ENCODE assay signal across 8 cellular contexts in genomic region chr5:78483809-78484521, GRCh38.
DNase-seq lines count a peak whose midpoint lies in the region; ATAC-seq, FAIRE-seq and TF ChIP-seq lines count a peak whose summit lies in the region.

No MANE protein-coding gene starts in this region.

- H3K27ac ChIP-seq in HL-60 (replicated peaks) (peak overlapping the region; percentile 80), GM12878 (ENCODE audit: control insufficient read depth, insufficient read depth) (peak overlapping the region; percentile 28; the same call in 1 of the 2 replicates), neutrophil (peak overlapping the region; percentile 84)

- TF ChIP-seq EP300 in GM12878 (IDR thresholded peaks at IDR 0.05; ENCODE audit: borderline replicate concordance in 1 of 2, control insufficient read depth in 1 of 2, low read depth in 2 of 2, low read length in 2 of 2): 0 out of 4 replicates have a peak, but pooled peaks of 1 of the 2 experiments have one; percentile 24

- CTCF ChIA-PET in GM12878 (lab: Yijun Ruan, JAX): interaction anchor here (0.9 to 3.0 kb wide), 7 partner anchors 11 to 537 kb away, joined by 3 to 15 read pairs (median 4); no protein-coding TSS in a partner anchor

- peak overlapping the region in 1 of 2 donors; percentile 63 for H3K27ac Mint-ChIP-seq in stimulated activated naive CD8-positive, alpha-beta T cell treated with anti-CD3 and anti-CD28 coated beads, Interleukin-15, amount 100 ng/mL, for 72 hours

- peaks cover 8 to 22% of the 10 kb centered on the region in 2 experiments; a peak in 3 of 4 replicates for H3K36me3 ChIP-seq in GM12878 (ENCODE audit: control insufficient read depth in 2 of 2, insufficient read depth in 2 of 2, low read length in 1 of 2)
- no peaks in the 10 kb centered on the region for H3K36me3 ChIP-seq in neutrophil

- H2AFZ ChIP-seq in GM12878 (ENCODE audit: control insufficient read depth, low read depth, low read length): no peak overlapping the region

- DNase-seq in stimulated activated naive CD8-positive, alpha-beta T cell treated with anti-CD3 and anti-CD28 coated beads, Interleukin-15, Interleukin-2, amounts not matched to agents 100 U/mL and 50 U/mL, for 24 hours: no peak
- no peak for DNase-seq in stimulated activated naive CD8-positive, alpha-beta T cell treated with anti-CD3 and anti-CD28 coated beads, Interleukin-15, amount 100 ng/mL, for 72 hours
- DNase-seq in HL-60 (ENCODE audit: low read depth in 1 of 2, low spot score in 1 of 2) (peak; percentile 59 to 81), GM12878 (ENCODE audit: low read depth, low spot score) (peak; percentile 69), NCI-H524 treated with DMSO at 0.1 percent for 48 hours (lab: John Stamatoyannopoulos, UW) (no peak)
- no peak for DNase-seq in activated CD4-positive, CD25-positive, alpha-beta regulatory T cell treated with anti-CD3 and anti-CD28 coated beads, Interleukin-2, amount 50 U/mL, for 72 hours
- DNase-seq in stimulated activated CD4-positive, alpha-beta T cell treated with anti-CD3 and anti-CD28 coated beads, Interleukin-15, amount 100 ng/mL, for 24 hours: no peak

- POLR2A ChIA-PET in GM12878 (lab: Charles Lee): interaction anchor here (1.5 kb wide), 1 partner anchor 61 kb away, joined by 3 read pairs; no protein-coding TSS in a partner anchor

- H3K9ac ChIP-seq in GM12878 (ENCODE audit: control insufficient read depth, insufficient read depth, low read length): no peak overlapping the region

- SMC1A ChIA-PET in GM12878 (lab: Charles Lee; ENCODE audit: uncharacterized antibody, unreplicated experiment): interaction anchor here (0.8 to 3.7 kb wide), 12 partner anchors 8 to 416 kb away, joined by 3 to 16 read pairs (median 6); no protein-coding TSS in a partner anchor

- FAIRE-seq in GM12878 (lab: Jason Lieb, UNC): peak; percentile 88

- in situ Hi-C loops in GM12878 (cut with MboI): no loop called here

- intact Hi-C loops in GM12878 (cut with micrococcal nuclease; ENCODE audit: unreplicated experiment): no loop called here

- no peaks in the 10 kb centered on the region for H3K9me3 Mint-ChIP-seq in stimulated activated naive CD8-positive, alpha-beta T cell treated with anti-CD3 and anti-CD28 coated beads, Interleukin-15, amount 100 ng/mL, for 72 hours

- BruUV-seq in GM12878 (replicated peaks; lab: Mats Ljungman, UMichigan): no TSS peak

- no peaks in the 10 kb centered on the region for H3K9me3 ChIP-seq in GM12878 (replicated peaks; ENCODE audit: control insufficient read depth, insufficient read depth, low read length)
- no peaks in the 10 kb centered on the region for H3K9me3 ChIP-seq in neutrophil

- 82% methylated on average over 3 of the region's 3 CpGs for WGBS in GM12878 (ENCODE audit: insufficient coverage, insufficient replicate concordance, low lambda C conversion rate, missing lambda C conversion rate)

- H3K4me1 ChIP-seq in GM12878 (ENCODE audit: control insufficient read depth, insufficient read depth, low read length): peaks cover 15% of the 10 kb centered on the region
- H3K4me1 ChIP-seq in neutrophil (ENCODE audit: control insufficient read depth in 1 of 2, insufficient read depth in 1 of 2, low read depth in 1 of 2, low read length in 1 of 2): peaks cover 52 to 65% of the 10 kb centered on the region in 2 experiments

- H3K4me3 Mint-ChIP-seq in stimulated activated naive CD8-positive, alpha-beta T cell treated with anti-CD3 and anti-CD28 coated beads, Interleukin-15, amount 100 ng/mL, for 72 hours: no peak overlapping the region

- H3K27me3 ChIP-seq in HL-60 (ENCODE audit: insufficient read depth, poor library complexity, severe bottlenecking): no peaks in the 10 kb centered on the region
- no peaks in the 10 kb centered on the region for H3K27me3 ChIP-seq in GM12878 (replicated peaks in 1 of 2; ENCODE audit: control insufficient read depth in 2 of 2, insufficient read depth in 2 of 2, low read length in 1 of 2)
- H3K27me3 ChIP-seq in neutrophil: no peaks in the 10 kb centered on the region

- no peak for TF ChIP-seq RAD21 in GM12878 (IDR thresholded peaks at IDR 0.05; ENCODE audit: insufficient read depth, low read depth, low read length)

- ATAC-seq in stimulated activated naive CD8-positive, alpha-beta T cell treated with anti-CD3 and anti-CD28 coated beads, Interleukin-15, Interleukin-2, amounts not matched to agents 100 U/mL and 50 U/mL, for 24 hours: peak; percentile 32
- no peak for ATAC-seq in stimulated activated naive CD8-positive, alpha-beta T cell treated with anti-CD3 and anti-CD28 coated beads, Interleukin-15, amount 100 ng/mL, for 72 hours
- ATAC-seq in GM12878: peak; percentile 97

- no peaks in the 10 kb centered on the region for H3K27me3 Mint-ChIP-seq in stimulated activated naive CD8-positive, alpha-beta T cell treated with anti-CD3 and anti-CD28 coated beads, Interleukin-15, amount 100 ng/mL, for 72 hours

- peak overlapping the region; percentile 59 for H3K4me2 ChIP-seq in GM12878 (ENCODE audit: control insufficient read depth, insufficient read depth)

- H3K4me3 ChIP-seq in HL-60 (replicated peaks; ENCODE audit: insufficient read depth, low read length): no peak overlapping the region
- H3K4me3 ChIP-seq in GM12878: no peak overlapping the region
- peak overlapping the region; percentile 26 to 47 for H3K4me3 ChIP-seq in neutrophil (ENCODE audit: low read depth in 1 of 2, low read length in 1 of 2)

- TF ChIP-seq CTCF in HL-60 (IDR thresholded peaks at IDR 0.05; ENCODE audit: insufficient read depth, low read length) (no peak), GM12878 (IDR thresholded peaks at IDR 0.05 in 2 of 3, conservative IDR thresholded peaks at IDR 0.05 in 1 of 3; ENCODE audit: control insufficient read depth in 2 of 3, extremely low read depth in 1 of 3, insufficient read depth in 1 of 3, low read depth in 3 of 3, low read length in 3 of 3) (no peak), neutrophil (IDR thresholded peaks at IDR 0.05) (peak; percentile 22)

- H3K4me1 Mint-ChIP-seq in stimulated activated naive CD8-positive, alpha-beta T cell treated with anti-CD3 and anti-CD28 coated beads, Interleukin-15, amount 100 ng/mL, for 72 hours: peaks cover 13% of the 10 kb centered on the region

- no peaks in the 10 kb centered on the region for H3K79me2 ChIP-seq in GM12878 (ENCODE audit: control insufficient read depth, insufficient read depth, low read length)

- no peak for TF ChIP-seq POLR2A in GM12878 (IDR thresholded peaks at IDR 0.05; ENCODE audit: low read depth, low read length)

- RAD21 ChIA-PET in GM12878 (lab: Charles Lee; ENCODE audit: unreplicated experiment): interaction anchor here (0.8 to 2.5 kb wide), 10 partner anchors 17 to 315 kb away, joined by 3 to 13 read pairs (median 4); no protein-coding TSS in a partner anchor

- H4K20me1 ChIP-seq in GM12878 (ENCODE audit: control insufficient read depth, insufficient read depth): no peaks in the 10 kb centered on the region; the same call in 1 of the 2 replicates

TF ChIP-seq in GM12878, 131 proteins besides CTCF, POLR2A, EP300 and RAD21 (continues in another document):
- TF ChIP-seq RCOR1 (conservative IDR thresholded peaks at IDR 0.05; ENCODE audit: low read depth, low read length): no peak
- TF ChIP-seq CHD2 (IDR thresholded peaks at IDR 0.05; ENCODE audit: borderline replicate concordance, low read depth, low read length): no peak
- peak; percentile 90; the same call in 1 of the 2 replicates for TF ChIP-seq SMARCA5 (IDR thresholded peaks at IDR 0.05)
- TF ChIP-seq, protein P1, sequence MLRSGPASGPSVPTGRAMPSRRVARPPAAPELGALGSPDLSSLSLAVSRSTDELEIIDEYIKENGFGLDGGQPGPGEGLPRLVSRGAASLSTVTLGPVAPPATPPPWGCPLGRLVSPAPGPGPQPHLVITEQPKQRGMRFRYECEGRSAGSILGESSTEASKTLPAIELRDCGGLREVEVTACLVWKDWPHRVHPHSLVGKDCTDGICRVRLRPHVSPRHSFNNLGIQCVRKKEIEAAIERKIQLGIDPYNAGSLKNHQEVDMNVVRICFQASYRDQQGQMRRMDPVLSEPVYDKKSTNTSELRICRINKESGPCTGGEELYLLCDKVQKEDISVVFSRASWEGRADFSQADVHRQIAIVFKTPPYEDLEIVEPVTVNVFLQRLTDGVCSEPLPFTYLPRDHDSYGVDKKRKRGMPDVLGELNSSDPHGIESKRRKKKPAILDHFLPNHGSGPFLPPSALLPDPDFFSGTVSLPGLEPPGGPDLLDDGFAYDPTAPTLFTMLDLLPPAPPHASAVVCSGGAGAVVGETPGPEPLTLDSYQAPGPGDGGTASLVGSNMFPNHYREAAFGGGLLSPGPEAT (IDR thresholded peaks at IDR 0.05; ENCODE audit: low read depth): peak; percentile 65
- TF ChIP-seq POU2F2 (IDR thresholded peaks at IDR 0.05; ENCODE audit: borderline replicate concordance, low read depth, low read length): no peak
- no peak for TF ChIP-seq MXI1 (IDR thresholded peaks at IDR 0.05; ENCODE audit: low read depth, low read length)
- 0 out of 2 replicates have a peak, but pooled peaks have one; percentile 60 for TF ChIP-seq CBX5 (IDR thresholded peaks at IDR 0.05; ENCODE audit: low read depth)
- no peak for TF ChIP-seq YBX1 (IDR thresholded peaks at IDR 0.05)
- TF ChIP-seq RB1 (IDR thresholded peaks at IDR 0.05; ENCODE audit: borderline replicate concordance): no peak
- no peak for TF ChIP-seq BRCA1 (IDR thresholded peaks at IDR 0.05; ENCODE audit: low read depth, low read length)

Comparison
In these comparisons a context has a peak if more than half of its experiments do, and no peak if none do; other contexts are left out.
1. DNase-seq: peak in HL-60 (2 of 2) and GM12878 (single experiment); none in stimulated activated naive CD8-positive, alpha-beta T cell treated with anti-CD3 and anti-CD28 coated beads, Interleukin-15, Interleukin-2, amounts not matched to agents 100 U/mL and 50 U/mL, for 24 hours (single experiment), stimulated activated naive CD8-positive, alpha-beta T cell treated with anti-CD3 and anti-CD28 coated beads, Interleukin-15, amount 100 ng/mL, for 72 hours (0 of 2), activated CD4-positive, CD25-positive, alpha-beta regulatory T cell treated with anti-CD3 and anti-CD28 coated beads, Interleukin-2, amount 50 U/mL, for 72 hours (single experiment), stimulated activated CD4-positive, alpha-beta T cell treated with anti-CD3 and anti-CD28 coated beads, Interleukin-15, amount 100 ng/mL, for 24 hours (single experiment) and NCI-H524 treated with DMSO at 0.1 percent for 48 hours (single experiment).
2. H3K27ac ChIP-seq: peak in every context shown above with its lines; median percentile 84 in neutrophil; 80 in HL-60; 28 in GM12878.
3. H3K4me3 ChIP-seq: peak in neutrophil (2 of 2); none in HL-60 (single experiment) and GM12878 (single experiment).